Comparison of ENCODE assay signal across 21 cellular contexts in genomic region chr6:113584767-113585166, GRCh38.
"Had no signal": no experiment of that assay in that cellular context is flagged by ENCODE, and none has a peak within 500 bp of the region (broad histone marks: within the 10 kb centered on the region; RNA-seq: fewer than 3 reads in every experiment).

No MANE protein-coding gene starts in this region.

- DNase-seq: activated CD4-positive, alpha-beta T cell treated with anti-CD3 and anti-CD28 coated beads, Interleukin-2, amount 50 U/mL, for 4 hours; activated gamma-delta T cell treated with Interleukin-2 at 50 U/mL for 16 hours; adrenal gland; effector CD4-positive, alpha-beta T cell; heart right ventricle; left ventricle myocardium superior; naive B cell; pancreas; stimulated activated CD4-positive, alpha-beta T cell treated with anti-CD3 and anti-CD28 coated beads, Interleukin-4, amount 100 ng/mL, for 1 hour; stimulated activated naive CD8-positive, alpha-beta T cell treated with anti-CD3 and anti-CD28 coated beads, Interleukin-15, amount 100 ng/mL, for 72 hours; transverse colon; WERI-Rb-1 had no signal

- H3K36me3 ChIP-seq: adrenal gland, heart right ventricle, neutrophil, pancreas, suprapubic skin, transverse colon, vagina, WERI-Rb-1 had no signal

- H3K4me3 ChIP-seq: adrenal gland, heart right ventricle, mucosa of descending colon, pancreas, smooth muscle cell, suprapubic skin, transverse colon, vagina had no signal

- H3K4me2 ChIP-seq: smooth muscle cell had no signal

- H3K27ac Mint-ChIP-seq: activated naive CD4-positive, alpha-beta T cell treated with anti-CD3 and anti-CD28 coated beads, Interleukin-2, amount 50 U/mL, for 72 hours; activated T-helper 1 cell treated with anti-CD3 and anti-CD28 coated beads, Interleukin-12 subunit alpha, Interleukin-12 subunit beta, Interleukin-2, Interleukin-4 antibody, amounts not matched to agents 30 ng/mL and 10 ng/mL and 1 ng/mL, durations not matched to agents 14 hours and 24 hours and 36 hours; naive B cell; stimulated activated naive CD8-positive, alpha-beta T cell treated with anti-CD3 and anti-CD28 coated beads, Interleukin-15, amount 100 ng/mL, for 72 hours had no signal

- ATAC-seq: activated naive CD4-positive, alpha-beta T cell treated with anti-CD3 and anti-CD28 coated beads, Interleukin-2, amount 50 U/mL, for 72 hours; esophagus mucosa; heart right ventricle; left ventricle myocardium superior; mucosa of descending colon; sciatic nerve; stimulated activated naive CD8-positive, alpha-beta T cell treated with anti-CD3 and anti-CD28 coated beads, Interleukin-15, amount 100 ng/mL, for 72 hours had no signal

- H3K4me1 Mint-ChIP-seq: stimulated activated naive CD8-positive, alpha-beta T cell treated with anti-CD3 and anti-CD28 coated beads, Interleukin-15, amount 100 ng/mL, for 72 hours had no signal

- H3K27me3 Mint-ChIP-seq: stimulated activated naive CD8-positive, alpha-beta T cell treated with anti-CD3 and anti-CD28 coated beads, Interleukin-15, amount 100 ng/mL, for 72 hours had no signal

- H3K9me3 ChIP-seq: adrenal gland, heart right ventricle, mucosa of descending colon, neutrophil, pancreas, suprapubic skin, transverse colon, vagina had no signal

- H3K27ac ChIP-seq: adrenal gland, heart right ventricle, neutrophil, pancreas, suprapubic skin, transverse colon, vagina, WERI-Rb-1 had no signal

- H3K9me3 Mint-ChIP-seq: activated naive CD4-positive, alpha-beta T cell treated with anti-CD3 and anti-CD28 coated beads, Interleukin-2, amount 50 U/mL, for 72 hours; activated T-helper 1 cell treated with anti-CD3 and anti-CD28 coated beads, Interleukin-12 subunit alpha, Interleukin-12 subunit beta, Interleukin-2, Interleukin-4 antibody, amounts not matched to agents 30 ng/mL and 10 ng/mL and 1 ng/mL, durations not matched to agents 14 hours and 24 hours and 36 hours; stimulated activated naive CD8-positive, alpha-beta T cell treated with anti-CD3 and anti-CD28 coated beads, Interleukin-15, amount 100 ng/mL, for 72 hours had no signal

- H3K4me1 ChIP-seq: adrenal gland, heart right ventricle, pancreas, suprapubic skin, transverse colon, vagina had no signal

- H3K36me3 Mint-ChIP-seq: activated naive CD4-positive, alpha-beta T cell treated with anti-CD3 and anti-CD28 coated beads, Interleukin-2, amount 50 U/mL, for 72 hours; naive B cell had no signal

- H3K27me3 ChIP-seq: adrenal gland, heart right ventricle, neutrophil, pancreas, suprapubic skin, transverse colon, vagina had no signal

- H3K4me3 Mint-ChIP-seq: activated T-helper 1 cell treated with anti-CD3 and anti-CD28 coated beads, Interleukin-12 subunit alpha, Interleukin-12 subunit beta, Interleukin-2, Interleukin-4 antibody, amounts not matched to agents 30 ng/mL and 10 ng/mL and 1 ng/mL, durations not matched to agents 14 hours and 24 hours and 36 hours; stimulated activated naive CD8-positive, alpha-beta T cell treated with anti-CD3 and anti-CD28 coated beads, Interleukin-15, amount 100 ng/mL, for 72 hours had no signal
